In genomic region chrX:41759817-41760216, GRCh38 we compare ENCODE assay signal across 8 cellular contexts. TPM values are rescaled to one million over a fixed set of nuclear protein-coding genes. Genes with fewer than 3 reads are reported as not detected.
DNase-seq lines count a peak whose midpoint lies in the region; ATAC-seq and TF ChIP-seq lines count a peak whose summit lies in the region.

No MANE protein-coding gene starts in this region.

- peaks cover 0 to 17% of the 10 kb centered on the region in 2 donors for H3K27me3 ChIP-seq in breast epithelium
- H3K27me3 ChIP-seq in sigmoid colon = no peaks in the 10 kb centered on the region

- H3K27ac ChIP-seq in breast epithelium (no peak overlapping the region), coronary artery (no peak overlapping the region), sigmoid colon (no peak overlapping the region)

- H3K9me3 ChIP-seq in breast epithelium (no peaks in the 10 kb centered on the region), sigmoid colon (no peaks in the 10 kb centered on the region)

- peak; percentile 37 for DNase-seq in ELR (ENCODE audit: low read depth)
- DNase-seq in Kasumi-1 (lab: John Stamatoyannopoulos, UW) = peak; percentile 23 to 25
- DNase-seq in breast epithelium (ENCODE audit: low spot score in 2 of 2) = no peak
- peak; percentile 38 for DNase-seq in midbrain (lab: John Stamatoyannopoulos, UW)
- no peak for DNase-seq in coronary artery (ENCODE audit: low spot score)
- DNase-seq in activated effector memory CD4-positive, alpha-beta T cell treated with Interleukin-2 at 50 U/mL for 16 hours = no peak
- no peak for DNase-seq in sigmoid colon

- ATAC-seq in GM18867 (IDR thresholded peaks at IDR 0.05; ENCODE audit: unreplicated experiment) = no peak

- 64 to 67% methylated on average over 3 of the region's 3 CpGs for WGBS in sigmoid colon, 2 donors

- TF ChIP-seq CTCF in breast epithelium (IDR thresholded peaks at IDR 0.05) (peak in 2 of 3 donors; percentile 20 to 26), coronary artery (IDR thresholded peaks at IDR 0.05) (no peak), sigmoid colon (IDR thresholded peaks at IDR 0.05) (peak in 2 of 4 experiments; percentile 20 to 35)

- TF ChIP-seq POLR2A in breast epithelium (IDR thresholded peaks at IDR 0.05) (no peak), sigmoid colon (IDR thresholded peaks at IDR 0.05) (no peak)

- intact Hi-C loops in breast epithelium (cut with DNase I; ENCODE audit: low total_unique reads) = no loop called here
- intact Hi-C loops in sigmoid colon (cut with DNase I) = no loop called here

- H3K36me3 ChIP-seq in breast epithelium (no peaks in the 10 kb centered on the region), sigmoid colon (no peaks in the 10 kb centered on the region)

- H3K4me1 ChIP-seq in breast epithelium (no peaks in the 10 kb centered on the region), sigmoid colon (no peaks in the 10 kb centered on the region)

- no peak for TF ChIP-seq EP300 in sigmoid colon (IDR thresholded peaks at IDR 0.05)

- no peak overlapping the region for H3K4me3 ChIP-seq in breast epithelium
- H3K4me3 ChIP-seq in coronary artery = no peak overlapping the region
- no peak overlapping the region for H3K4me3 ChIP-seq in sigmoid colon

RNA-seq across cellular contexts. Expression of gene GPR82, which starts 35.8 kb away (rescaled TPM):
- under 1 TPM; 0.16 to 0.44 (median 0.33) TPM for total RNA-seq in breast epithelium
- 1 to 10 TPM in 1 of 4 donors, under 1 TPM in 2, not detected in 1; 0.16 to 1.4 (median 0.41) TPM for total RNA-seq in sigmoid colon
- 1 to 10 TPM in 1 of 3 donors, under 1 TPM in 2; under 0.01 to 2.1 (median 0.57) TPM for polyA plus RNA-seq in sigmoid colon

Comparison
In these comparisons a context has a peak if more than half of its experiments do, and no peak if none do; other contexts are left out.
1. DNase-seq: peak in ELR (single experiment), Kasumi-1 (2 of 2) and midbrain (single experiment); none in breast epithelium (0 of 2), coronary artery (single experiment), activated effector memory CD4-positive, alpha-beta T cell treated with Interleukin-2 at 50 U/mL for 16 hours (single experiment) and sigmoid colon (single experiment).